Comparison of ENCODE assay signal across 1 cellular context in genomic region chr6:31493875-31494694, GRCh38.
TF ChIP-seq lines count a peak whose summit lies in the region.

No MANE protein-coding gene starts in this region.

TF ChIP-seq in HepG2, 621 proteins besides CTCF, POLR2A, EP300 and RAD21 (continued from another document and continues in another):
- TF ChIP-seq HMG20A (CRISPR knock-in tag; IDR thresholded peaks at IDR 0.05; ENCODE audit: borderline replicate concordance) (0 out of 2 replicates have a peak, but pooled peaks have one; percentile 22), NBN (conservative IDR thresholded peaks at IDR 0.05) (no peak), ZNF296 (CRISPR knock-in tag; conservative IDR thresholded peaks at IDR 0.05) (no peak), ZNF446 (CRISPR knock-in tag; IDR thresholded peaks at IDR 0.05) (0 out of 2 replicates have a peak, but pooled peaks have one; percentile 41), HES4 (CRISPR knock-in tag; IDR thresholded peaks at IDR 0.05; ENCODE audit: borderline replicate concordance) (no peak), FOSL1 (CRISPR knock-in tag; IDR thresholded peaks at IDR 0.05; ENCODE audit: borderline replicate concordance) (no peak), ZSCAN30 (CRISPR knock-in tag; IDR thresholded peaks at IDR 0.05) (no peak), RFX1 (IDR thresholded peaks at IDR 0.05) (no peak), ZBTB7B (CRISPR knock-in tag; IDR thresholded peaks at IDR 0.05) (peak; percentile 81; the same call in 1 of the 2 replicates), SMARCC2 (IDR thresholded peaks at IDR 0.05) (no peak), ZNF703 (CRISPR knock-in tag; IDR thresholded peaks at IDR 0.05; ENCODE audit: borderline replicate concordance) (no peak), TEAD2 (CRISPR knock-in tag; IDR thresholded peaks at IDR 0.05) (no peak), ZBTB1 (CRISPR knock-in tag; IDR thresholded peaks at IDR 0.05; ENCODE audit: borderline replicate concordance) (no peak), HNRNPK (IDR thresholded peaks at IDR 0.05; ENCODE audit: low read depth, low read length, poor library complexity, severe bottlenecking) (peak; percentile 47), KLF15 (CRISPR knock-in tag; IDR thresholded peaks at IDR 0.05; ENCODE audit: borderline replicate concordance) (no peak), RXRA (CRISPR knock-in tag; IDR thresholded peaks at IDR 0.05) (0 out of 2 replicates have a peak, but pooled peaks have one; percentile 17), DRAP1 (CRISPR knock-in tag; IDR thresholded peaks at IDR 0.05) (0 out of 2 replicates have a peak, but pooled peaks have one; percentile 22), PITX1 (CRISPR knock-in tag; IDR thresholded peaks at IDR 0.05) (no peak), TAF1 (CRISPR knock-in tag; IDR thresholded peaks at IDR 0.05) (0 out of 2 replicates have a peak, but pooled peaks have one; percentile 14), PCBP2 (optimal IDR thresholded peaks at IDR 0.05; ENCODE audit: low read depth, low read length, poor library complexity, severe bottlenecking) (no peak), ZNF549 (CRISPR knock-in tag; IDR thresholded peaks at IDR 0.05) (no peak), EED (CRISPR knock-in tag; IDR thresholded peaks at IDR 0.05) (no peak), ZNF737 (CRISPR knock-in tag; IDR thresholded peaks at IDR 0.05; ENCODE audit: borderline replicate concordance) (no peak), GFI1 (CRISPR knock-in tag; IDR thresholded peaks at IDR 0.05; ENCODE audit: borderline replicate concordance) (no peak), ZNF30 (CRISPR knock-in tag; IDR thresholded peaks at IDR 0.05) (no peak), THYN1 (CRISPR knock-in tag; IDR thresholded peaks at IDR 0.05; ENCODE audit: borderline replicate concordance, low read depth) (no peak), ZNF782 (CRISPR knock-in tag; IDR thresholded peaks at IDR 0.05; ENCODE audit: borderline replicate concordance) (0 out of 2 replicates have a peak, but pooled peaks have one; percentile 7), ZNF20 (CRISPR knock-in tag; IDR thresholded peaks at IDR 0.05) (no peak), ZNF775 (CRISPR knock-in tag; IDR thresholded peaks at IDR 0.05; ENCODE audit: borderline replicate concordance) (no peak), BRD4 (CRISPR knock-in tag; IDR thresholded peaks at IDR 0.05) (no peak), ZNF251 (CRISPR knock-in tag; IDR thresholded peaks at IDR 0.05) (no peak), PHF5A (CRISPR knock-in tag; IDR thresholded peaks at IDR 0.05; ENCODE audit: low read depth, unreplicated experiment) (no peak), KMT2A (CRISPR knock-in tag; IDR thresholded peaks at IDR 0.05) (peak; percentile 69), NR2C2 (CRISPR knock-in tag; IDR thresholded peaks at IDR 0.05; ENCODE audit: borderline replicate concordance) (no peak), BRCA1 (CRISPR knock-in tag; IDR thresholded peaks at IDR 0.05) (no peak), ZKSCAN8 (CRISPR knock-in tag; IDR thresholded peaks at IDR 0.05; ENCODE audit: borderline replicate concordance) (no peak), ZNF496 (CRISPR knock-in tag; IDR thresholded peaks at IDR 0.05; ENCODE audit: insufficient replicate concordance) (no peak), FOXP4 (CRISPR knock-in tag; IDR thresholded peaks at IDR 0.05) (no peak), ATF7-NPFF (CRISPR knock-in tag; IDR thresholded peaks at IDR 0.05; ENCODE audit: low read depth) (no peak; the same call in 1 of the 2 replicates), MIER3 (CRISPR knock-in tag; IDR thresholded peaks at IDR 0.05; ENCODE audit: borderline replicate concordance) (no peak), NKX3-1 (CRISPR knock-in tag; IDR thresholded peaks at IDR 0.05) (no peak; the same call in 1 of the 2 replicates), TFAP4 (IDR thresholded peaks at IDR 0.05; ENCODE audit: borderline replicate concordance, low read depth) (no peak), NR2F2 (IDR thresholded peaks at IDR 0.05; ENCODE audit: borderline replicate concordance, low read depth) (no peak), ZNF841 (CRISPR knock-in tag; IDR thresholded peaks at IDR 0.05; ENCODE audit: borderline replicate concordance) (no peak), ZNF34 (CRISPR knock-in tag; IDR thresholded peaks at IDR 0.05; ENCODE audit: borderline replicate concordance) (no peak), SALL2 (CRISPR knock-in tag; IDR thresholded peaks at IDR 0.05) (no peak), FLYWCH1 (CRISPR knock-in tag; IDR thresholded peaks at IDR 0.05) (no peak), ZNF790 (CRISPR knock-in tag; IDR thresholded peaks at IDR 0.05; ENCODE audit: borderline replicate concordance) (no peak), ZFP90 (CRISPR knock-in tag; IDR thresholded peaks at IDR 0.05; ENCODE audit: borderline replicate concordance) (no peak), ZNF563 (CRISPR knock-in tag; IDR thresholded peaks at IDR 0.05) (no peak; the same call in 1 of the 2 replicates), ARID2 (CRISPR knock-in tag; IDR thresholded peaks at IDR 0.05; ENCODE audit: borderline replicate concordance) (0 out of 2 replicates have a peak, but pooled peaks have one; percentile 30), ZNF362 (CRISPR knock-in tag; IDR thresholded peaks at IDR 0.05; ENCODE audit: borderline replicate concordance) (no peak)
- TF ChIP-seq, protein P1, sequence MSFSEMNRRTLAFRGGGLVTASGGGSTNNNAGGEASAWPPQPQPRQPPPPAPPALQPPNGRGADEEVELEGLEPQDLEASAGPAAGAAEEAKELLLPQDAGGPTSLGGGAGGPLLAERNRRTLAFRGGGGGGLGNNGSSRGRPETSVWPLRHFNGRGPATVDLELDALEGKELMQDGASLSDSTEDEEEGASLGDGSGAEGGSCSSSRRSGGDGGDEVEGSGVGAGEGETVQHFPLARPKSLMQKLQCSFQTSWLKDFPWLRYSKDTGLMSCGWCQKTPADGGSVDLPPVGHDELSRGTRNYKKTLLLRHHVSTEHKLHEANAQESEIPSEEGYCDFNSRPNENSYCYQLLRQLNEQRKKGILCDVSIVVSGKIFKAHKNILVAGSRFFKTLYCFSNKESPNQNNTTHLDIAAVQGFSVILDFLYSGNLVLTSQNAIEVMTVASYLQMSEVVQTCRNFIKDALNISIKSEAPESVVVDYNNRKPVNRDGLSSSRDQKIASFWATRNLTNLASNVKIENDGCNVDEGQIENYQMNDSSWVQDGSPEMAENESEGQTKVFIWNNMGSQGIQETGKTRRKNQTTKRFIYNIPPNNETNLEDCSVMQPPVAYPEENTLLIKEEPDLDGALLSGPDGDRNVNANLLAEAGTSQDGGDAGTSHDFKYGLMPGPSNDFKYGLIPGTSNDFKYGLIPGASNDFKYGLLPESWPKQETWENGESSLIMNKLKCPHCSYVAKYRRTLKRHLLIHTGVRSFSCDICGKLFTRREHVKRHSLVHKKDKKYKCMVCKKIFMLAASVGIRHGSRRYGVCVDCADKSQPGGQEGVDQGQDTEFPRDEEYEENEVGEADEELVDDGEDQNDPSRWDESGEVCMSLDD (CRISPR knock-in tag; IDR thresholded peaks at IDR 0.05; ENCODE audit: borderline replicate concordance) = no peak
- TF ChIP-seq, protein P2, sequence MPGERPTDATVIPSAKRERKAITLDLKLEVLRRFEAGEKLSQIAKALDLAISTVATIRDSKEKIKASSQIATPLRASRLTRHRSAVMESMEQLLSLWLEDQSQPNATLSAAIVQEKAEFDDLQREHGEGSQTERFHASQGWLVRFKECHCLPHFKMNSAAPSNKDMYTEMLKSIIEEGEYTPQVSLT (CRISPR knock-in tag; IDR thresholded peaks at IDR 0.05; ENCODE audit: borderline replicate concordance, low read depth) = no peak
- TF ChIP-seq, protein P3, sequence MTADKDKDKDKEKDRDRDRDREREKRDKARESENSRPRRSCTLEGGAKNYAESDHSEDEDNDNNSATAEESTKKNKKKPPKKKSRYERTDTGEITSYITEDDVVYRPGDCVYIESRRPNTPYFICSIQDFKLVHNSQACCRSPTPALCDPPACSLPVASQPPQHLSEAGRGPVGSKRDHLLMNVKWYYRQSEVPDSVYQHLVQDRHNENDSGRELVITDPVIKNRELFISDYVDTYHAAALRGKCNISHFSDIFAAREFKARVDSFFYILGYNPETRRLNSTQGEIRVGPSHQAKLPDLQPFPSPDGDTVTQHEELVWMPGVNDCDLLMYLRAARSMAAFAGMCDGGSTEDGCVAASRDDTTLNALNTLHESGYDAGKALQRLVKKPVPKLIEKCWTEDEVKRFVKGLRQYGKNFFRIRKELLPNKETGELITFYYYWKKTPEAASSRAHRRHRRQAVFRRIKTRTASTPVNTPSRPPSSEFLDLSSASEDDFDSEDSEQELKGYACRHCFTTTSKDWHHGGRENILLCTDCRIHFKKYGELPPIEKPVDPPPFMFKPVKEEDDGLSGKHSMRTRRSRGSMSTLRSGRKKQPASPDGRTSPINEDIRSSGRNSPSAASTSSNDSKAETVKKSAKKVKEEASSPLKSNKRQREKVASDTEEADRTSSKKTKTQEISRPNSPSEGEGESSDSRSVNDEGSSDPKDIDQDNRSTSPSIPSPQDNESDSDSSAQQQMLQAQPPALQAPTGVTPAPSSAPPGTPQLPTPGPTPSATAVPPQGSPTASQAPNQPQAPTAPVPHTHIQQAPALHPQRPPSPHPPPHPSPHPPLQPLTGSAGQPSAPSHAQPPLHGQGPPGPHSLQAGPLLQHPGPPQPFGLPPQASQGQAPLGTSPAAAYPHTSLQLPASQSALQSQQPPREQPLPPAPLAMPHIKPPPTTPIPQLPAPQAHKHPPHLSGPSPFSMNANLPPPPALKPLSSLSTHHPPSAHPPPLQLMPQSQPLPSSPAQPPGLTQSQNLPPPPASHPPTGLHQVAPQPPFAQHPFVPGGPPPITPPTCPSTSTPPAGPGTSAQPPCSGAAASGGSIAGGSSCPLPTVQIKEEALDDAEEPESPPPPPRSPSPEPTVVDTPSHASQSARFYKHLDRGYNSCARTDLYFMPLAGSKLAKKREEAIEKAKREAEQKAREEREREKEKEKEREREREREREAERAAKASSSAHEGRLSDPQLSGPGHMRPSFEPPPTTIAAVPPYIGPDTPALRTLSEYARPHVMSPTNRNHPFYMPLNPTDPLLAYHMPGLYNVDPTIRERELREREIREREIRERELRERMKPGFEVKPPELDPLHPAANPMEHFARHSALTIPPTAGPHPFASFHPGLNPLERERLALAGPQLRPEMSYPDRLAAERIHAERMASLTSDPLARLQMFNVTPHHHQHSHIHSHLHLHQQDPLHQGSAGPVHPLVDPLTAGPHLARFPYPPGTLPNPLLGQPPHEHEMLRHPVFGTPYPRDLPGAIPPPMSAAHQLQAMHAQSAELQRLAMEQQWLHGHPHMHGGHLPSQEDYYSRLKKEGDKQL (CRISPR knock-in tag; IDR thresholded peaks at IDR 0.05; ENCODE audit: low read depth) = no peak
- TF ChIP-seq, protein P4, sequence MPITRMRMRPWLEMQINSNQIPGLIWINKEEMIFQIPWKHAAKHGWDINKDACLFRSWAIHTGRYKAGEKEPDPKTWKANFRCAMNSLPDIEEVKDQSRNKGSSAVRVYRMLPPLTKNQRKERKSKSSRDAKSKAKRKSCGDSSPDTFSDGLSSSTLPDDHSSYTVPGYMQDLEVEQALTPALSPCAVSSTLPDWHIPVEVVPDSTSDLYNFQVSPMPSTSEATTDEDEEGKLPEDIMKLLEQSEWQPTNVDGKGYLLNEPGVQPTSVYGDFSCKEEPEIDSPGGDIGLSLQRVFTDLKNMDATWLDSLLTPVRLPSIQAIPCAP (CRISPR knock-in tag; IDR thresholded peaks at IDR 0.05; ENCODE audit: low read depth) = no peak
- TF ChIP-seq, protein P5, sequence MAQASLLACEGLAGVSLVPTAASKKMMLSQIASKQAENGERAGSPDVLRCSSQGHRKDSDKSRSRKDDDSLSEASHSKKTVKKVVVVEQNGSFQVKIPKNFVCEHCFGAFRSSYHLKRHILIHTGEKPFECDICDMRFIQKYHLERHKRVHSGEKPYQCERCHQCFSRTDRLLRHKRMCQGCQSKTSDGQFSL (CRISPR knock-in tag; IDR thresholded peaks at IDR 0.05) = no peak
- TF ChIP-seq, protein P6, sequence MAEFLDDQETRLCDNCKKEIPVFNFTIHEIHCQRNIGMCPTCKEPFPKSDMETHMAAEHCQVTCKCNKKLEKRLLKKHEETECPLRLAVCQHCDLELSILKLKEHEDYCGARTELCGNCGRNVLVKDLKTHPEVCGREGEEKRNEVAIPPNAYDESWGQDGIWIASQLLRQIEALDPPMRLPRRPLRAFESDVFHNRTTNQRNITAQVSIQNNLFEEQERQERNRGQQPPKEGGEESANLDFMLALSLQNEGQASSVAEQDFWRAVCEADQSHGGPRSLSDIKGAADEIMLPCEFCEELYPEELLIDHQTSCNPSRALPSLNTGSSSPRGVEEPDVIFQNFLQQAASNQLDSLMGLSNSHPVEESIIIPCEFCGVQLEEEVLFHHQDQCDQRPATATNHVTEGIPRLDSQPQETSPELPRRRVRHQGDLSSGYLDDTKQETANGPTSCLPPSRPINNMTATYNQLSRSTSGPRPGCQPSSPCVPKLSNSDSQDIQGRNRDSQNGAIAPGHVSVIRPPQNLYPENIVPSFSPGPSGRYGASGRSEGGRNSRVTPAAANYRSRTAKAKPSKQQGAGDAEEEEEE (CRISPR knock-in tag; IDR thresholded peaks at IDR 0.05; ENCODE audit: borderline replicate concordance) = no peak
